26 cellular contexts compared by ENCODE assay signal in the genomic region with DNA sequence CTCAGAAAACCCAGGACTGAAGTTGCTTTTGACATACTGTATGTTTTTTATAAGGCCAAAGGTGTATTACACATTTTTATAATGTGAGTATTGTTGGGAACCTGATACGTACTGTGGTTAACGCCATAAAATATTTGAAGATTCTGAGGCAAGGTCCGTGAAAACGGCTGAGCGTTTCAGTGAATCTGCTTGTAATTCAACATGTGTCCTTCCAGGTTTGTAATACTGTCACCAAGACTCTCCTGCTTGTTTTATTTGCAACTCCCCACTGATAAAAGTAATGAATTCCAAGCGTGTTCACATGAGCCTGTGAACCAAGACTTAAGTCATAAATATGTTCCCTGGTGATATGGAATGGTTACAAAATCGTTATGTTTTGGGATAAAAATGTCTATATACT. TPM values are rescaled to one million over a fixed set of nuclear protein-coding genes. Genes with fewer than 3 reads are reported as not detected.
DNase-seq lines count a peak whose midpoint lies in the region; ATAC-seq, FAIRE-seq and TF ChIP-seq lines count a peak whose summit lies in the region.
"Had no signal": no experiment of that assay in that cellular context is flagged by ENCODE, and none has a peak within 500 bp of the region (broad histone marks: within the 10 kb centered on the region; RNA-seq: fewer than 3 reads in every experiment).

No MANE protein-coding gene starts in this region.

- no peak overlapping the region for H3K27ac Mint-ChIP-seq in neural progenitor cell
- H3K27ac Mint-ChIP-seq: CD8-positive, alpha-beta T cell had no signal

- H3K4me3 ChIP-seq in OCI-LY7 (ENCODE audit: low read depth, low read length, poor library complexity, severe bottlenecking) (no peak overlapping the region), neural progenitor cell (no peak overlapping the region)

- peak; percentile 42 for FAIRE-seq in GM19239 (lab: Jason Lieb, UNC)
- FAIRE-seq: G401.6, GM12892, H1, HTR-8/SVneo had no signal

- H2AFZ ChIP-seq in OCI-LY7 (ENCODE audit: low read length) (peak overlapping the region; percentile 71; the same call in 1 of the 2 replicates), neural progenitor cell (replicated peaks) (no peak overlapping the region)

- no peaks in the 10 kb centered on the region for H3K9me3 Mint-ChIP-seq in neural progenitor cell
- H3K9me3 Mint-ChIP-seq: CD8-positive, alpha-beta T cell had no signal

- no peak overlapping the region for H3K9ac ChIP-seq in neural progenitor cell
- H3K9ac ChIP-seq: KMS-11 had no signal

- DNase-seq in GM19239 (ENCODE audit: insufficient read length, low spot score) (no peak), OCI-LY7 (ENCODE audit: low spot score) (no peak), left kidney (ENCODE audit: low read depth, low spot score) (peak; percentile 27), neural progenitor cell (ENCODE audit: low spot score) (no peak), NCI-H526 treated with DMSO at 0.1 percent for 48 hours (lab: John Stamatoyannopoulos, UW) (no peak)
- no peak for DNase-seq in stimulated activated CD4-positive, alpha-beta T cell treated with anti-CD3 and anti-CD28 coated beads, Interleukin-15, amount 100 ng/mL, for 24 hours
- DNase-seq: AML-193; C1 segment of cervical spinal cord; Calu3; CD8-positive, alpha-beta T cell; DMS153; IMR-90; NCI-H1105; NCI-H146; NCI-H2029 treated with DMSO at 0.1 percent for 48 hours; NCI-H524 treated with DMSO at 0.1 percent for 48 hours; SHP77 treated with DMSO at 0.1 percent for 48 hours had no signal

- H4K20me1 ChIP-seq in OCI-LY7 (ENCODE audit: insufficient read depth, low read length) (no peaks in the 10 kb centered on the region), neural progenitor cell (ENCODE audit: low read depth) (no peaks in the 10 kb centered on the region)

- CTCF ChIA-PET in OCI-LY7 (lab: Charles Lee; ENCODE audit: unreplicated experiment), result no interaction called here

- intact Hi-C loops in OCI-LY7 (cut with micrococcal nuclease; ENCODE audit: unreplicated experiment), result no loop called here

- TF ChIP-seq CTCF in OCI-LY7 (conservative IDR thresholded peaks at IDR 0.05; ENCODE audit: low read length), result no peak
- TF ChIP-seq CTCF in neural progenitor cell (IDR thresholded peaks at IDR 0.05), result no peak

- peaks cover under 1% of the 10 kb centered on the region for H3K27me3 Mint-ChIP-seq in neural progenitor cell (ENCODE audit: insufficient read depth, low read depth)

- H3K36me3 ChIP-seq in OCI-LY7 (ENCODE audit: insufficient read depth, low read length), result no peaks in the 10 kb centered on the region; the same call in 1 of the 2 replicates
- no peaks in the 10 kb centered on the region for H3K36me3 ChIP-seq in neural progenitor cell

- no TSS peak for BruUV-seq in OCI-LY7 (replicated peaks; lab: Mats Ljungman, UMichigan)

- no peaks in the 10 kb centered on the region for H3K27me3 ChIP-seq in neural progenitor cell

- peaks cover 20% of the 10 kb centered on the region for H3K4me1 Mint-ChIP-seq in neural progenitor cell

- peaks cover 33% of the 10 kb centered on the region for H3K4me1 ChIP-seq in OCI-LY7 (ENCODE audit: insufficient read depth, low read length, poor library complexity, severe bottlenecking)
- peaks cover 6% of the 10 kb centered on the region for H3K4me1 ChIP-seq in neural progenitor cell

- H3F3A ChIP-seq in neural progenitor cell (ENCODE audit: low read depth), result no peaks in the 10 kb centered on the region

- H3K4me2 ChIP-seq in OCI-LY7 (ENCODE audit: low read length), result no peak overlapping the region
- no peak overlapping the region for H3K4me2 ChIP-seq in neural progenitor cell
- H3K4me2 ChIP-seq: KMS-11 had no signal

- peaks cover 8% of the 10 kb centered on the region; the same call in 1 of the 2 replicates for H3K9me3 ChIP-seq in OCI-LY7 (ENCODE audit: low read length)
- no peaks in the 10 kb centered on the region for H3K9me3 ChIP-seq in neural progenitor cell (ENCODE audit: low read depth)

- no peak overlapping the region for H3K4me3 Mint-ChIP-seq in neural progenitor cell
- H3K4me3 Mint-ChIP-seq: CD8-positive, alpha-beta T cell had no signal

- H3K36me3 Mint-ChIP-seq in neural progenitor cell, result no peaks in the 10 kb centered on the region
- H3K36me3 Mint-ChIP-seq: CD8-positive, alpha-beta T cell had no signal

- H3K27ac ChIP-seq in OCI-LY7 (ENCODE audit: low read depth, low read length, poor library complexity, severe bottlenecking), result no peak overlapping the region
- peak overlapping the region; percentile 29 for H3K27ac ChIP-seq in neural progenitor cell
- H3K27ac ChIP-seq: KMS-11, RWPE1 had no signal

- H3K79me2 ChIP-seq in OCI-LY7 (ENCODE audit: insufficient read depth, low read depth, low read length) (no peaks in the 10 kb centered on the region), neural progenitor cell (ENCODE audit: low read depth) (no peaks in the 10 kb centered on the region)

- POLR2A ChIA-PET in OCI-LY7 (lab: Charles Lee), result no interaction called here

- H3K9me2 ChIP-seq in OCI-LY7 (ENCODE audit: insufficient read depth, low read length), result no peaks in the 10 kb centered on the region

- ATAC-seq in GM21737 (IDR thresholded peaks at IDR 0.05; ENCODE audit: unreplicated experiment) (no peak), HG03521 (IDR thresholded peaks at IDR 0.05; ENCODE audit: unreplicated experiment) (no peak)
- ATAC-seq: CD8-positive, alpha-beta T cell; HCT116 had no signal

RNA-seq across cellular contexts. Expression of gene FRZB, which starts 23.9 kb away (rescaled TPM):
- 0.10 TPM in 1 of 2 replicates, not detected in the other for total RNA-seq in OCI-LY7 (2014; rRNA removed; shearing (Covaris generic))
- total RNA-seq in OCI-LY7 (2022) (not detected in 2 replicates), neural progenitor cell (ENCODE audit: low replicate concordance) (69.0 and 72.8 TPM in 2 replicates)
- total RNA-seq: CD8-positive, alpha-beta T cell had no signal

Comparison
In these comparisons a context has a peak if more than half of its experiments do, and no peak if none do; other contexts are left out.
1. RNA of gene FRZB, which starts 23.9 kb away (total RNA-seq): 69.0 to 72.8 TPM in neural progenitor cell; 0.10 TPM in OCI-LY7; every median in the first group is over 10 times any median in the second.